Comparison of ENCODE assay signal across 1 cellular context in genomic region chr18:1438458-1438910, GRCh38.
A peak's percentile ranks its signal among the peaks of the same experiment; 100 is the strongest.
TF ChIP-seq lines count a peak whose summit lies in the region.

No MANE protein-coding gene starts in this region.

TF ChIP-seq in K562, 482 proteins besides CTCF, POLR2A, EP300 and RAD21 (continued from another document and continues in another):
- no peak for TF ChIP-seq ZNF318 (IDR thresholded peaks at IDR 0.05; ENCODE audit: borderline replicate concordance in 1 of 2, low read depth in 1 of 2)
- 0 out of 2 replicates have a peak, but pooled peaks have one; percentile 22 for TF ChIP-seq GABPA (tag; conservative IDR thresholded peaks at IDR 0.05; ENCODE audit: low read depth)
- TF ChIP-seq JUN (IDR thresholded peaks at IDR 0.05; ENCODE audit: borderline replicate concordance, low read depth, low read length) = peak; percentile 88
- no peak for TF ChIP-seq JUN (CRISPR knock-in tag; IDR thresholded peaks at IDR 0.05; ENCODE audit: borderline replicate concordance)
- TF ChIP-seq ZNF134 (CRISPR knock-in tag; conservative IDR thresholded peaks at IDR 0.05) = no peak
- no peak for TF ChIP-seq MAX (CRISPR knock-in tag; IDR thresholded peaks at IDR 0.05)
- TF ChIP-seq E2F1 (CRISPR knock-in tag; IDR thresholded peaks at IDR 0.05) = no peak
- TF ChIP-seq NBN (IDR thresholded peaks at IDR 0.05; ENCODE audit: low read depth) = no peak; the same call in 1 of the 2 replicates
- no peak for TF ChIP-seq RBM34 (IDR thresholded peaks at IDR 0.05; ENCODE audit: borderline replicate concordance, insufficient read depth, low read length)
- TF ChIP-seq ZBED1 (IDR thresholded peaks at IDR 0.05) = no peak
- TF ChIP-seq PRPF4 (IDR thresholded peaks at IDR 0.05; ENCODE audit: insufficient read depth, low read depth, low read length, poor library complexity, severe bottlenecking) = no peak
- peak; percentile 60; the same call in 1 of the 2 replicates for TF ChIP-seq NFRKB (IDR thresholded peaks at IDR 0.05; ENCODE audit: low read depth)
- TF ChIP-seq ZNF778 (CRISPR knock-in tag; IDR thresholded peaks at IDR 0.05) = no peak
- peak; percentile 75 for TF ChIP-seq MGA (IDR thresholded peaks at IDR 0.05)
- peak; percentile 20; the same call in 1 of the 2 replicates for TF ChIP-seq ZNF449 (CRISPR knock-in tag; IDR thresholded peaks at IDR 0.05)
- peak; percentile 25; the same call in 1 of the 2 replicates for TF ChIP-seq ZNF830 (CRISPR knock-in tag; IDR thresholded peaks at IDR 0.05)
- TF ChIP-seq LARP7 (IDR thresholded peaks at IDR 0.05) = peak; percentile 26; the same call in 1 of the 2 replicates
- TF ChIP-seq NRF1 (conservative IDR thresholded peaks at IDR 0.05 in 1 of 2, IDR thresholded peaks at IDR 0.05 in 1 of 2) = peak; percentile 17 to 24; a peak in 2 of 4 replicates
- TF ChIP-seq ETS1 (conservative IDR thresholded peaks at IDR 0.05; ENCODE audit: control insufficient read depth, low read depth, low read length) = no peak
- no peak for TF ChIP-seq MITF (IDR thresholded peaks at IDR 0.05)
- TF ChIP-seq RBFOX2 (IDR thresholded peaks at IDR 0.05; ENCODE audit: low read depth, low read length) = no peak
- peak; percentile 47; the same call in 1 of the 2 replicates for TF ChIP-seq THRB (CRISPR knock-in tag; conservative IDR thresholded peaks at IDR 0.05)
- no peak for TF ChIP-seq ZNF561 (CRISPR knock-in tag; conservative IDR thresholded peaks at IDR 0.05)
- TF ChIP-seq ZNF140 (CRISPR knock-in tag; IDR thresholded peaks at IDR 0.05) = no peak
- 0 out of 2 replicates have a peak, but pooled peaks have one; percentile 62 for TF ChIP-seq ZKSCAN8 (CRISPR knock-in tag; IDR thresholded peaks at IDR 0.05)
- peak; percentile 76 for TF ChIP-seq TAF7 (tag; IDR thresholded peaks at IDR 0.05)
